21 cellular contexts compared by ENCODE assay signal in the genomic region with DNA sequence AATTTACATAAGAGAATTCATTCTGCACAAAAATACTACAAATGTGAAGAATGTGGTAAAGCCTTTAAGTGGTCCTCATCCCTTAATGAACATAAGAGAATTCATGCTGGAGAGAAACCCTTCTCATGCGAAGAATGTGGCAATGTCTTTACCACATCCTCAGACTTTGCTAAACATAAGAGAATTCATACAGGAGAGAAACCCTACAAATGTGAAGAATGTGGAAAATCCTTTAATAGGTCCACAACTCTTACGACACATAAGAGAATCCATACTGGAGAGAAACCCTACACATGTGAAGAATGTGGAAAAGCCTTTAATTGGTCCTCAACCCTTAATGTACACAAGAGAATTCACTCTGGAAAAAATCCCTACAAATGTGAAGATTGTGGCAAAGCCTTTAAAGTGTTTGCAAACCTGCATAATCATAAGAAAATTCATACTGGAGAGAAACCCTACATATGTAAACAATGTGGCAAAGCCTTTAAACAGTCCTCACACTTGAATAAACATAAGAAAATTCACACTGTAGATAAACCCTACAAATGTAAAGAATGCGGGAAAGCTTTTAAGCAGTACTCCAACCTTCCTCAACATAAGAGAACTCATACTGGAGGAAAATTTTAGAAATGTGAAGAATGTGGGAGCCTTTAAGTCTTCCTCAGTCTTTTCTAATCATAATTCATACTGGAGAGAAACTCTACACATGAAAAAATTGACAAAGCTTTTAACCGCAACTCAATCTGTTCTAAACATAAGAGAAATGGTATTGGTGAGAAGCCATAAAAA. TPM values are rescaled to one million over a fixed set of nuclear protein-coding genes. Genes with fewer than 3 reads are reported as not detected.
DNase-seq lines count a peak whose midpoint lies in the region; ATAC-seq, FAIRE-seq and TF ChIP-seq lines count a peak whose summit lies in the region.
"Had no signal": no experiment of that assay in that cellular context is flagged by ENCODE, and none has a peak within 500 bp of the region (broad histone marks: within the 10 kb centered on the region; RNA-seq: fewer than 3 reads in every experiment).

No MANE protein-coding gene starts in this region.

- H3K9ac ChIP-seq in HUES48 (ENCODE audit: low read depth, low read length), result no peak overlapping the region
- H3K9ac ChIP-seq in muscle layer of colon (ENCODE audit: low read length), result no peak overlapping the region

- TF ChIP-seq CTCF in CD8-positive, alpha-beta T cell (IDR thresholded peaks at IDR 0.05), result no peak
- no peak for TF ChIP-seq CTCF in choroid plexus epithelial cell (conservative IDR thresholded peaks at IDR 0.05; ENCODE audit: low read depth, low read length)

- peaks cover 53% of the 10 kb centered on the region for H3K36me3 Mint-ChIP-seq in CD8-positive, alpha-beta T cell

- peaks cover 34% of the 10 kb centered on the region for H3K9me3 Mint-ChIP-seq in CD8-positive, alpha-beta T cell
- H3K9me3 Mint-ChIP-seq in stimulated activated naive CD8-positive, alpha-beta T cell treated with anti-CD3 and anti-CD28 coated beads, Interleukin-15, amount 100 ng/mL, for 72 hours, result peaks cover 14 to 33% of the 10 kb centered on the region in 2 donors

- intact Hi-C loops in CD8-positive, alpha-beta T cell (cut with DNase I, micrococcal nuclease), result no loop called here

- POLR2A ChIA-PET in CD8-positive, alpha-beta T cell (lab: Charles Lee), result no interaction called here

- no peaks in the 10 kb centered on the region for H3K4me1 Mint-ChIP-seq in CD8-positive, alpha-beta T cell (ENCODE audit: low read depth)
- no peaks in the 10 kb centered on the region for H3K4me1 Mint-ChIP-seq in stimulated activated naive CD8-positive, alpha-beta T cell treated with anti-CD3 and anti-CD28 coated beads, Interleukin-15, amount 100 ng/mL, for 72 hours
- H3K4me1 Mint-ChIP-seq: activated naive CD8-positive, alpha-beta T cell treated with anti-CD3 and anti-CD28 coated beads, Interleukin-2, amount 10 ng/mL, durations not matched to agents 7 days and 5 days; H9 had no signal

- CTCF ChIA-PET in CD8-positive, alpha-beta T cell (lab: Charles Lee), result no interaction called here

- no peak overlapping the region for H3K27ac Mint-ChIP-seq in CD8-positive, alpha-beta T cell
- H3K27ac Mint-ChIP-seq in stimulated activated naive CD8-positive, alpha-beta T cell treated with anti-CD3 and anti-CD28 coated beads, Interleukin-15, amount 100 ng/mL, for 72 hours, result no peak overlapping the region
- H3K27ac Mint-ChIP-seq: activated naive CD8-positive, alpha-beta T cell treated with anti-CD3 and anti-CD28 coated beads, Interleukin-2, amount 10 ng/mL, durations not matched to agents 7 days and 5 days; H9 had no signal

- no peaks in the 10 kb centered on the region for H3K27me3 ChIP-seq in CD8-positive, alpha-beta T cell (ENCODE audit: insufficient read depth, low read length)
- H3K27me3 ChIP-seq in HUES48 (ENCODE audit: control insufficient read depth, insufficient read depth, low read length) (no peaks in the 10 kb centered on the region), muscle layer of colon (ENCODE audit: control insufficient read depth in 1 of 2, insufficient read depth in 2 of 2, low read length in 2 of 2) (no peaks in the 10 kb centered on the region)
- H3K27me3 ChIP-seq: breast epithelium, sigmoid colon had no signal

- H3K27me3 Mint-ChIP-seq in CD8-positive, alpha-beta T cell (ENCODE audit: low read depth), result no peaks in the 10 kb centered on the region
- H3K27me3 Mint-ChIP-seq in stimulated activated naive CD8-positive, alpha-beta T cell treated with anti-CD3 and anti-CD28 coated beads, Interleukin-15, amount 100 ng/mL, for 72 hours, result no peaks in the 10 kb centered on the region
- H3K27me3 Mint-ChIP-seq: activated naive CD8-positive, alpha-beta T cell treated with anti-CD3 and anti-CD28 coated beads, Interleukin-2, amount 10 ng/mL, durations not matched to agents 7 days and 5 days had no signal

- no peak for ATAC-seq in CD8-positive, alpha-beta T cell
- ATAC-seq in stimulated activated naive CD8-positive, alpha-beta T cell treated with anti-CD3 and anti-CD28 coated beads, Interleukin-15, amount 100 ng/mL, for 72 hours, result no peak
- ATAC-seq: esophagus mucosa had no signal

- no peaks in the 10 kb centered on the region for H3K4me1 ChIP-seq in CD8-positive, alpha-beta T cell (ENCODE audit: insufficient read depth, low read length)
- H3K4me1 ChIP-seq in HUES48 (ENCODE audit: control insufficient read depth, insufficient read depth, low read length) (no peaks in the 10 kb centered on the region), muscle layer of colon (ENCODE audit: insufficient read depth, low read length) (no peaks in the 10 kb centered on the region)
- H3K4me1 ChIP-seq: breast epithelium, left ventricle myocardium inferior, sigmoid colon had no signal

- H3K4me3 ChIP-seq in CD8-positive, alpha-beta T cell (ENCODE audit: low read depth, low read length), result peak overlapping the region; percentile 12
- H3K4me3 ChIP-seq in HUES48 (ENCODE audit: low read depth, low read length) (peak overlapping the region; percentile 17; the same call in 1 of the 2 replicates), choroid plexus epithelial cell (ENCODE audit: low read depth, low read length) (no peak overlapping the region), muscle layer of colon (ENCODE audit: low read depth in 1 of 2, low read length in 2 of 2) (peak overlapping the region; percentile 12 to 26)
- H3K4me3 ChIP-seq: breast epithelium, left ventricle myocardium inferior, sigmoid colon had no signal

- FAIRE-seq in GM19239 (lab: Jason Lieb, UNC), result no peak
- FAIRE-seq: RCC 7860 had no signal

- peaks cover 4% of the 10 kb centered on the region for H3K36me3 ChIP-seq in CD8-positive, alpha-beta T cell (ENCODE audit: insufficient read depth, low read length)
- H3K36me3 ChIP-seq in HUES48 (ENCODE audit: control insufficient read depth, insufficient read depth, low read length) (peaks cover 44% of the 10 kb centered on the region), muscle layer of colon (ENCODE audit: insufficient read depth, low read length) (peaks cover 10% of the 10 kb centered on the region)

- no peak overlapping the region for H3K4me3 Mint-ChIP-seq in CD8-positive, alpha-beta T cell
- no peak overlapping the region for H3K4me3 Mint-ChIP-seq in stimulated activated naive CD8-positive, alpha-beta T cell treated with anti-CD3 and anti-CD28 coated beads, Interleukin-15, amount 100 ng/mL, for 72 hours
- H3K4me3 Mint-ChIP-seq: activated naive CD8-positive, alpha-beta T cell treated with anti-CD3 and anti-CD28 coated beads, Interleukin-2, amount 10 ng/mL, durations not matched to agents 7 days and 5 days; H9 had no signal

- H3K27ac ChIP-seq in CD8-positive, alpha-beta T cell (ENCODE audit: low read depth, low read length), result no peak overlapping the region
- H3K27ac ChIP-seq in HUES48 (ENCODE audit: low read depth, low read length) (no peak overlapping the region), muscle layer of colon (ENCODE audit: low read depth, low read length) (no peak overlapping the region)
- H3K27ac ChIP-seq: breast epithelium, left ventricle myocardium inferior, sigmoid colon had no signal

- DNase-seq in CD8-positive, alpha-beta T cell, result no peak
- peak; percentile 6 for DNase-seq in choroid plexus epithelial cell (ENCODE audit: low read depth)
- no peak for DNase-seq in T1000 (lab: John Stamatoyannopoulos, UW)
- DNase-seq in stimulated activated naive CD8-positive, alpha-beta T cell treated with anti-CD3 and anti-CD28 coated beads, Interleukin-15, amount 100 ng/mL, for 72 hours, result no peak
- no peak for DNase-seq in GM19239 (ENCODE audit: insufficient read length, low spot score)
- no peak for DNase-seq in NCI-H69 (lab: John Stamatoyannopoulos, UW)
- DNase-seq: activated CD4-positive, CD25-positive, alpha-beta regulatory T cell treated with anti-CD3 and anti-CD28 coated beads, Interleukin-2, amount 50 U/mL, for 72 hours; activated naive CD8-positive, alpha-beta T cell treated with anti-CD3 and anti-CD28 coated beads, Interleukin-2, amount 10 ng/mL, durations not matched to agents 7 days and 5 days; H9; IMR-90; left ventricle myocardium inferior; NCI-H1048; NCI-H2029; sigmoid colon; stimulated activated naive CD4-positive, alpha-beta T cell treated with Interleukin-2 at 50 U/mL for 16 hours; trophoblast cell had no signal

- H3K9me3 ChIP-seq in CD8-positive, alpha-beta T cell (ENCODE audit: low read length), result peaks cover 47% of the 10 kb centered on the region
- H3K9me3 ChIP-seq in HUES48 (ENCODE audit: control insufficient read depth, insufficient read depth, low read length), result peaks cover 88% of the 10 kb centered on the region
- H3K9me3 ChIP-seq in muscle layer of colon (ENCODE audit: low read length), result peaks cover 45% of the 10 kb centered on the region

RNA-seq across cellular contexts. Expression of a gene that starts 37.4 kb away (rescaled TPM):
- 1 to 10 TPM; 3.6 to 4.0 TPM for total RNA-seq in CD8-positive, alpha-beta T cell
